ENCODE assay signal across 8 cellular contexts in genomic region chr16:70251651-70252354, GRCh38. TPM values are rescaled to one million over a fixed set of nuclear protein-coding genes. Genes with fewer than 3 reads are reported as not detected.
DNase-seq lines count a peak whose midpoint lies in the region; ATAC-seq and TF ChIP-seq lines count a peak whose summit lies in the region.

Gene EXOSC6 (minus strand): TSS chr16:70251940. CDS start chr16:70251900, 40 bp downstream.

- H3K27ac Mint-ChIP-seq in immature natural killer cell: peak within 1 kb of the TSS; percentile 77 to 94 (median 88)

- dilution Hi-C loops in mammary epithelial cell (cut with HindIII; ENCODE audit: low sequenced_read_pairs): no loop called here

- no peaks in the 10 kb centered on the region for H3K9me3 ChIP-seq in WERI-Rb-1 (ENCODE audit: severe bottlenecking)
- H3K9me3 ChIP-seq in mammary epithelial cell (replicated peaks; ENCODE audit: insufficient read depth, low read length): no peaks in the 10 kb centered on the region

- H3K4me3 ChIP-seq in WERI-Rb-1 (ENCODE audit: low read depth, low read length): peak within 1 kb of the TSS; percentile 65
- peak within 1 kb of the TSS; percentile 60 to 83 (median 65) for H3K4me3 ChIP-seq in mammary epithelial cell (replicated peaks in 1 of 3; ENCODE audit: insufficient read depth in 1 of 3, low read depth in 2 of 3, low read length in 3 of 3)

- BruUV-seq in mammary epithelial cell (replicated peaks; lab: Mats Ljungman, UMichigan): no TSS peak

- H3K36me3 Mint-ChIP-seq in immature natural killer cell: no peaks in the 10 kb centered on the region

- intact Hi-C loops in mammary epithelial cell (cut with micrococcal nuclease): loop anchor here (2.0 to 10.0 kb wide), 2 partner anchors 73 to 303 kb away; no protein-coding TSS in a partner anchor

- no peaks in the 10 kb centered on the region for H3K4me1 ChIP-seq in mammary epithelial cell (ENCODE audit: insufficient read depth, low read length)

- peaks cover 0 to 6% (median 2%) of the 10 kb centered on the region in 3 donors for H3K27me3 Mint-ChIP-seq in immature natural killer cell (ENCODE audit: low read depth in 3 of 3)

- peak within 1 kb of the TSS; percentile 85 for H3K4me2 ChIP-seq in mammary epithelial cell (ENCODE audit: insufficient read depth, low read depth, low read length)

- peaks cover 31% of the 10 kb centered on the region for H3K79me2 ChIP-seq in mammary epithelial cell (ENCODE audit: insufficient read depth, low read length)

- TF ChIP-seq POLR2A in GM18951 (IDR thresholded peaks at IDR 0.05; ENCODE audit: extremely low read depth, insufficient read depth, insufficient read length): peak; percentile 95

- peak within 1 kb of the TSS; percentile 88 to 92 (median 89) for H3K4me3 Mint-ChIP-seq in immature natural killer cell

- peak within 1 kb of the TSS; percentile 86 for H2AFZ ChIP-seq in mammary epithelial cell (ENCODE audit: low read depth, low read length)

- H3K36me3 ChIP-seq in WERI-Rb-1 (peaks cover 54% of the 10 kb centered on the region), mammary epithelial cell (ENCODE audit: insufficient read depth, low read length) (peaks cover 24% of the 10 kb centered on the region)

- TF ChIP-seq CTCF in AG09319 (IDR thresholded peaks at IDR 0.05; ENCODE audit: low read depth, low read length) (peak; percentile 87), WERI-Rb-1 (IDR thresholded peaks at IDR 0.05; ENCODE audit: low read depth, low read length) (peak; percentile 87), mammary epithelial cell (conservative IDR thresholded peaks at IDR 0.05 in 1 of 2, IDR thresholded peaks at IDR 0.05 in 1 of 2; ENCODE audit: extremely low read depth in 1 of 2, insufficient read depth in 1 of 2, low read depth in 1 of 2, low read length in 2 of 2) (peak; percentile 86 to 91)

- in situ Hi-C loops in GM18951 (cut with MboI; ENCODE audit: low sequenced_read_pairs, unreplicated experiment) (no loop called here), mammary epithelial cell (cut with MboI; ENCODE audit: low sequenced_read_pairs in 2 of 2) (no loop called here)

- H3K27ac ChIP-seq in WERI-Rb-1 (peak within 1 kb of the TSS; percentile 96), mammary epithelial cell (ENCODE audit: insufficient read depth, low read depth, low read length) (peak within 1 kb of the TSS; percentile 51)

- CTCF ChIA-PET in mammary epithelial cell (lab: Charles Lee; ENCODE audit: low non-redundant PET): interaction anchor here (0.7 kb wide), 1 partner anchor 97 kb away, joined by 3 read pairs; no protein-coding TSS in a partner anchor

- H3K27me3 ChIP-seq in WERI-Rb-1 (ENCODE audit: insufficient read depth, low read depth, severe bottlenecking) (no peaks in the 10 kb centered on the region), mammary epithelial cell (ENCODE audit: insufficient read depth, low read length) (no peaks in the 10 kb centered on the region)

- peaks cover 6% of the 10 kb centered on the region for H4K20me1 ChIP-seq in mammary epithelial cell (ENCODE audit: insufficient read depth, low read length)

- H3K9me3 Mint-ChIP-seq in immature natural killer cell: no peaks in the 10 kb centered on the region

- peak; percentile 92 for ATAC-seq in HG03175 (IDR thresholded peaks at IDR 0.05; ENCODE audit: unreplicated experiment)

- peaks cover 21 to 30% of the 10 kb centered on the region in 2 donors for H3K4me1 Mint-ChIP-seq in immature natural killer cell

- 0% methylated on average over 14 of the region's 61 CpGs for WGBS in mammary epithelial cell (ENCODE audit: low coverage, missing lambda C conversion rate)

- peak within 1 kb of the TSS; percentile 33 for H3K9ac ChIP-seq in mammary epithelial cell (ENCODE audit: insufficient read depth, low read length)

- DNase-seq in AG09319 (ENCODE audit: extremely low read depth, low read depth): peak; percentile 76
- peak; percentile 93 for DNase-seq in NCI-H2227 (lab: John Stamatoyannopoulos, UW; ENCODE audit: unreplicated experiment)
- peak; percentile 94 for DNase-seq in WERI-Rb-1
- DNase-seq in mammary epithelial cell: peak; percentile 92
- peak; percentile 92 to 93 (median 92) for DNase-seq in immature natural killer cell
- DNase-seq in smooth muscle cell of the brain vasculature (ENCODE audit: low read depth, low spot score): peak; percentile 86

RNA-seq across cellular contexts. Expression of gene EXOSC6, which starts in this region (rescaled TPM):
- total RNA-seq in mammary epithelial cell: 10 to 100 TPM; 33.7 to 38.2 TPM
- polyA plus RNA-seq in mammary epithelial cell (7.0 TPM), immature natural killer cell (10 to 100 TPM in 1 of 3 donors, 1 to 10 TPM in 2; 3.9 to 11.8 (median 5.9) TPM)
- 18.7 TPM for polyA minus RNA-seq in mammary epithelial cell

Comparison
In these comparisons a context has a peak if more than half of its experiments do, and no peak if none do; other contexts are left out.
1. Peak in every context shown above with its lines: DNase-seq, ATAC-seq, H3K4me3 ChIP-seq and H3K27ac ChIP-seq.